Comparison of ENCODE assay signal across 11 cellular contexts in the genomic region with DNA sequence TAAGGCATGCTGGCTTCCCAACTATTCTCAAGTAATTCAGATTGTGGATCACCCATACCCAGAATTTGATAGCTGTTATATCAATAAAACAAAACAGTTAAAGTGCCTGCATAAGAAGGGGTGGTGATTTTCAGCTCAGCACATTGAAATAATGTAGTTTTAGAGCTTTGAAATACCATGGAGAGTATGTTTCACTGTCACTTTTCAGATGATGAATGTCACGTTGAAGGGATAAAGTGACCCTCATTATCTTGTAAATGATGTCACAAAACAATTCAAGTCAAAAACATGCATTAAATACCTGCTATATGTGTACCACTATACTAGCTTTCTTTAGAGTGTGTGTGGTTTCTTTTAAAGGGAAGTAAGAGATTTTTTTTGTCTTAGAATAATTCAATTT. TPM values are rescaled to one million over a fixed set of nuclear protein-coding genes. Genes with fewer than 3 reads are reported as not detected.
"Had no signal": no experiment of that assay in that cellular context is flagged by ENCODE, and none has a peak within 500 bp of the region (broad histone marks: within the 10 kb centered on the region; RNA-seq: fewer than 3 reads in every experiment).

No MANE protein-coding gene starts in this region.

- H3K4me2 ChIP-seq: KMS-11 had no signal

- H3K36me3 Mint-ChIP-seq: IgD-negative memory B cell had no signal

- H3K27ac ChIP-seq: HL-60, KMS-11 had no signal

- H3K4me3 ChIP-seq: K562 had no signal

- H3K4me1 Mint-ChIP-seq: IgD-negative memory B cell had no signal

- H3K27me3 Mint-ChIP-seq: IgD-negative memory B cell had no signal

- H3K9ac ChIP-seq: KMS-11 had no signal

- FAIRE-seq: HepG2, HTR-8/SVneo, K562 had no signal

- H3K27ac Mint-ChIP-seq: IgD-negative memory B cell had no signal

- DNase-seq: IMR-90, KBM-7, KG1 had no signal

- H3K4me3 Mint-ChIP-seq: IgD-negative memory B cell had no signal

RNA-seq across cellular contexts. Expression of gene MLIP, which starts 27.6 kb away (rescaled TPM):
- total RNA-seq: HT-29, HT1080, IMR-90, K562 had no signal
- polyA plus RNA-seq: IgD-negative memory B cell, IMR-90, K562 had no signal
